15 cellular contexts compared by ENCODE assay signal in the genomic region with DNA sequence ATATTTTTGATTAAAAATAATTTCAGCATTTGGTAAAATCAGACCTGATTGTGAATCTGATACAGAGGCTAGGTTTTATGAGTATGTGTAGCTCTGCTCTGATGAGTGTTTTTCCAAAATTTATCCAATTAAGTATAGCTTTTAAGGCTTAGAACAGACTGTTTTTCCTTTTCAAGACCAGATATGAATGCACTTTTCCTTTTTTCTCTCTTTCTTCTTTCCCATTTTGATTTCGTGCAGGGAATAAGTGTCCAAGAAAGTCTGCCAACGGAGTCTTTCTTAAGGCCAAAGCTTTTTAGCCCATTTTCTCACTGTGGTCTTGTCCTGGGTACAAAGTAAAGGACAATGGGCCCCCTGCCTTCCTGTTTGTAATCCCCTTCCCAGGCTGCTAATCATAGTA. TPM values are rescaled to one million over a fixed set of nuclear protein-coding genes. Genes with fewer than 3 reads are reported as not detected.
DNase-seq lines count a peak whose midpoint lies in the region; ATAC-seq, FAIRE-seq and TF ChIP-seq lines count a peak whose summit lies in the region.
"Had no signal": no experiment of that assay in that cellular context is flagged by ENCODE, and none has a peak within 500 bp of the region (broad histone marks: within the 10 kb centered on the region; RNA-seq: fewer than 3 reads in every experiment).

No MANE protein-coding gene starts in this region.

- H3K36me3 ChIP-seq in esophagus muscularis mucosa = no peaks in the 10 kb centered on the region
- H3K36me3 ChIP-seq: right lobe of liver, upper lobe of right lung had no signal

- WGBS in esophagus muscularis mucosa = 23% methylated on average over 2 of the region's 2 CpGs

- TF ChIP-seq POLR2A in esophagus muscularis mucosa (IDR thresholded peaks at IDR 0.05; ENCODE audit: low read depth) = no peak

- H3K9me3 ChIP-seq in esophagus muscularis mucosa = no peaks in the 10 kb centered on the region
- H3K9me3 ChIP-seq: right lobe of liver, upper lobe of right lung had no signal

- H3K27ac Mint-ChIP-seq in natural killer cell (peak overlapping the region in 1 of 2 donors; percentile 10), osteocyte (ENCODE audit: unreplicated experiment) (peak overlapping the region; percentile 43)
- H3K27ac Mint-ChIP-seq in natural killer cell treated with Interleukin-12 subunit alpha and Interleukin-12 subunit beta and Interleukin-15 and Interleukin-18, amount 100 ng/mL, for 72 hours = no peak overlapping the region
- H3K27ac Mint-ChIP-seq: activated CD4-positive, alpha-beta memory T cell treated with anti-CD3 and anti-CD28 coated beads for 36 hours; T-helper 17 cell had no signal

- DNase-seq in natural killer cell (no peak), esophagus muscularis mucosa (ENCODE audit: extremely low spot score) (no peak), osteocyte (ENCODE audit: extremely low spot score, unreplicated experiment) (no peak), SW 1271 (lab: John Stamatoyannopoulos, UW) (no peak), NCI-H524 (lab: John Stamatoyannopoulos, UW) (no peak), urothelium cell line (ENCODE audit: low spot score) (no peak)
- DNase-seq in natural killer cell treated with Interleukin-12 subunit alpha and Interleukin-12 subunit beta and Interleukin-15 and Interleukin-18, amount 100 ng/mL, for 72 hours (ENCODE audit: low spot score) = no peak
- DNase-seq: activated CD4-positive, alpha-beta memory T cell treated with anti-CD3 and anti-CD28 coated beads for 36 hours; DND-41; T-helper 17 cell; upper lobe of right lung had no signal

- peak overlapping the region; percentile 32 for H3K4me3 Mint-ChIP-seq in natural killer cell
- H3K4me3 Mint-ChIP-seq in natural killer cell treated with Interleukin-12 subunit alpha and Interleukin-12 subunit beta and Interleukin-15 and Interleukin-18, amount 100 ng/mL, for 72 hours = no peak overlapping the region
- no peak overlapping the region for H3K4me3 Mint-ChIP-seq in osteocyte (ENCODE audit: unreplicated experiment)
- H3K4me3 Mint-ChIP-seq: activated CD4-positive, alpha-beta memory T cell treated with anti-CD3 and anti-CD28 coated beads for 36 hours; T-helper 17 cell had no signal

- peaks cover 41 to 51% of the 10 kb centered on the region in 2 donors for H3K4me1 Mint-ChIP-seq in natural killer cell
- H3K4me1 Mint-ChIP-seq in natural killer cell treated with Interleukin-12 subunit alpha and Interleukin-12 subunit beta and Interleukin-15 and Interleukin-18, amount 100 ng/mL, for 72 hours (ENCODE audit: low read depth in 2 of 2) = peaks cover 42 to 63% of the 10 kb centered on the region in 2 donors
- peaks cover 54% of the 10 kb centered on the region for H3K4me1 Mint-ChIP-seq in osteocyte (ENCODE audit: unreplicated experiment)

- intact Hi-C loops in natural killer cell (cut with micrococcal nuclease) (no loop called here), esophagus muscularis mucosa (cut with DNase I) (loop anchor here (5.0 to 10.0 kb wide), 2 partner anchors 39 to 72 kb away; no protein-coding TSS in a partner anchor)

- no peak overlapping the region for H3K4me3 ChIP-seq in esophagus muscularis mucosa
- H3K4me3 ChIP-seq: right lobe of liver, upper lobe of right lung had no signal

- no peak for TF ChIP-seq EP300 in esophagus muscularis mucosa (IDR thresholded peaks at IDR 0.05)

- peaks cover 60 to 80% (median 75%) of the 10 kb centered on the region in 4 donors for H3K4me1 ChIP-seq in esophagus muscularis mucosa

- H3K9me3 Mint-ChIP-seq in natural killer cell (no peaks in the 10 kb centered on the region), osteocyte (ENCODE audit: unreplicated experiment) (no peaks in the 10 kb centered on the region)
- no peaks in the 10 kb centered on the region for H3K9me3 Mint-ChIP-seq in natural killer cell treated with Interleukin-12 subunit alpha and Interleukin-12 subunit beta and Interleukin-15 and Interleukin-18, amount 100 ng/mL, for 72 hours
- H3K9me3 Mint-ChIP-seq: activated CD4-positive, alpha-beta memory T cell treated with anti-CD3 and anti-CD28 coated beads for 36 hours; activated naive CD4-positive, alpha-beta T cell treated with anti-CD3 and anti-CD28 coated beads, Interleukin-2, amount 50 U/mL, for 72 hours had no signal

- H3K27me3 ChIP-seq in esophagus muscularis mucosa = no peaks in the 10 kb centered on the region
- H3K27me3 ChIP-seq: right lobe of liver, upper lobe of right lung had no signal

- ATAC-seq in natural killer cell (no peak), HG03565 (IDR thresholded peaks at IDR 0.05; ENCODE audit: unreplicated experiment) (no peak)
- no peak for ATAC-seq in natural killer cell treated with Interleukin-12 subunit alpha and Interleukin-12 subunit beta and Interleukin-15 and Interleukin-18, amount 100 ng/mL, for 72 hours
- ATAC-seq: activated naive CD4-positive, alpha-beta T cell treated with anti-CD3 and anti-CD28 coated beads, Interleukin-2, amount 50 U/mL, for 72 hours; right lobe of liver; T-helper 17 cell; upper lobe of right lung had no signal

- TF ChIP-seq CTCF in natural killer cell (IDR thresholded peaks at IDR 0.05) (no peak), esophagus muscularis mucosa (IDR thresholded peaks at IDR 0.05) (no peak), osteocyte (IDR thresholded peaks at IDR 0.05) (no peak)

- FAIRE-seq in urothelium cell line (lab: Jason Lieb, UNC) = no peak
- FAIRE-seq: H54 had no signal

- no peaks in the 10 kb centered on the region for H3K27me3 Mint-ChIP-seq in natural killer cell (ENCODE audit: low read depth in 2 of 2)
- no peaks in the 10 kb centered on the region for H3K27me3 Mint-ChIP-seq in natural killer cell treated with Interleukin-12 subunit alpha and Interleukin-12 subunit beta and Interleukin-15 and Interleukin-18, amount 100 ng/mL, for 72 hours
- no peaks in the 10 kb centered on the region for H3K27me3 Mint-ChIP-seq in osteocyte (ENCODE audit: unreplicated experiment)
- H3K27me3 Mint-ChIP-seq: activated CD4-positive, alpha-beta memory T cell treated with anti-CD3 and anti-CD28 coated beads for 36 hours; T-helper 17 cell had no signal

- peak overlapping the region; percentile 60 to 100 (median 100) for H3K27ac ChIP-seq in esophagus muscularis mucosa (replicated peaks in 1 of 4)
- H3K27ac ChIP-seq: right lobe of liver had no signal

- H3K36me3 Mint-ChIP-seq in natural killer cell (no peaks in the 10 kb centered on the region), osteocyte (ENCODE audit: unreplicated experiment) (no peaks in the 10 kb centered on the region)
- H3K36me3 Mint-ChIP-seq in natural killer cell treated with Interleukin-12 subunit alpha and Interleukin-12 subunit beta and Interleukin-15 and Interleukin-18, amount 100 ng/mL, for 72 hours = no peaks in the 10 kb centered on the region
- H3K36me3 Mint-ChIP-seq: activated CD4-positive, alpha-beta memory T cell treated with anti-CD3 and anti-CD28 coated beads for 36 hours; activated naive CD4-positive, alpha-beta T cell treated with anti-CD3 and anti-CD28 coated beads, Interleukin-2, amount 50 U/mL, for 72 hours had no signal

RNA-seq across cellular contexts. Expression of gene KIF1B, which starts 2.8 kb away (rescaled TPM):
- total RNA-seq in natural killer cell (10 to 100 TPM; 15.2 to 22.0 (median 16.3) TPM), esophagus muscularis mucosa (10 to 100 TPM; 53.0 to 78.2 (median 64.8) TPM), osteocyte (48.9 and 51.5 TPM in 2 replicates)
- 10 to 100 TPM in 1 of 2 donors, 1 to 10 TPM in 1; 9.9 to 32.2 TPM for total RNA-seq in natural killer cell treated with Interleukin-12 subunit alpha and Interleukin-12 subunit beta and Interleukin-15 and Interleukin-18, amount 100 ng/mL, for 72 hours
